In the genomic region with DNA sequence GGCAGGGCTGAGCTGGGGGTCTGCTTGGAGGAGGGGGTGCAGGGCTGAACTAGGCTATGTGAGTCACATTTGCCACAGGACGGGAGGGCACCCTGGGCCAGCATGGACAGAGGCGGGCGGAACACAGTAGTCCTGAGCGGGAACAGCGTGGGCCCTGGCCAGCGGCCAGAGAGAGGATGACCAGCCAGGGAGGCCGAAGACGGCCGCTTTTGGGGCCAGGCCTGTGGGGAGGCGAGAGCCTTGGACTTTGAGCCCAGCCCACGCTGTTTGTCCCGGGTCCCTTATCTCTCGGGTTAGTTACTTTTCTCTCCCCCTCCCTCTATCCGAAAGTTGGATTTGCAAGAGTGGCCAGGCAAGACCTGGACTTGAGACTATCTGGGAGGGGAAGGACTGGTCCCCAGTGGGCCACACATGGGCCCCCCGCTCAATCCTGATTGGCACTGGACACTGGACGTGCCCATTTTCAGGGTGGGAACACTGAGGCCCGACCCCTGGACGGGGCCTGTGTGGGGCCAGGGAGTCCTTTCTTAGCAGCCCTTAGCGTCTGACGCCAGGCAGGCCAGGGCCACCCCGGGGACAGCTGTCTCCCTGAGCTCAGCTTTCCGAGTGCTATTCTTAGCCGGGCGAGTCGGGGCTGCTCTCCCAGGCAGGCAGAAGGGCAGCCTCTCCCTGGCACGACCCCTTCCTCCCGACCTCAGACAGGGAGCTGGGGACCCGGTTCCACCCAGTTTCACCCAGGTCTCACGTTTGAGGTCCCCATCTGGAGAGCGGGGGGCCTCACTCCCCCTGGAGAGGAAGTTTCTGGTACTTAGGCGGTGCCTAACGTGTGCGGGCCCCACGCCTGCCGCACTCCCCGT, we compare ENCODE assay signal across 1 cellular context.
TF ChIP-seq lines count a peak whose summit lies in the region.

No MANE protein-coding gene starts in this region.

TF ChIP-seq in K562, 482 proteins besides CTCF, POLR2A, EP300 and RAD21 (continues in another document):
- TF ChIP-seq ARHGAP35 (IDR thresholded peaks at IDR 0.05; ENCODE audit: partially characterized antibody), result no peak
- TF ChIP-seq HDGF (IDR thresholded peaks at IDR 0.05), result peak; percentile 87
- 0 out of 2 replicates have a peak, but pooled peaks have one; percentile 14 for TF ChIP-seq HLTF (IDR thresholded peaks at IDR 0.05)
- peak; percentile 46 for TF ChIP-seq ZFP36 (IDR thresholded peaks at IDR 0.05; ENCODE audit: low read depth, low read length, partially characterized antibody)
- TF ChIP-seq RBM39 (optimal IDR thresholded peaks at IDR 0.05; ENCODE audit: low read depth, low read length), result peak; percentile 42
- TF ChIP-seq ZBTB7A (IDR thresholded peaks at IDR 0.05; ENCODE audit: borderline replicate concordance, control insufficient read depth, low read depth, low read length), result peak; percentile 21; the same call in 1 of the 2 replicates
- no peak for TF ChIP-seq TRIM24 (IDR thresholded peaks at IDR 0.05)
- no peak for TF ChIP-seq ZNF79 (CRISPR knock-in tag; IDR thresholded peaks at IDR 0.05; ENCODE audit: low read depth)
- 0 out of 2 replicates have a peak, but pooled peaks have one; percentile 54 for TF ChIP-seq NR1H2 (CRISPR knock-in tag; IDR thresholded peaks at IDR 0.05)
- TF ChIP-seq ZNF780A (CRISPR knock-in tag; IDR thresholded peaks at IDR 0.05), result no peak
- TF ChIP-seq, protein P1, sequence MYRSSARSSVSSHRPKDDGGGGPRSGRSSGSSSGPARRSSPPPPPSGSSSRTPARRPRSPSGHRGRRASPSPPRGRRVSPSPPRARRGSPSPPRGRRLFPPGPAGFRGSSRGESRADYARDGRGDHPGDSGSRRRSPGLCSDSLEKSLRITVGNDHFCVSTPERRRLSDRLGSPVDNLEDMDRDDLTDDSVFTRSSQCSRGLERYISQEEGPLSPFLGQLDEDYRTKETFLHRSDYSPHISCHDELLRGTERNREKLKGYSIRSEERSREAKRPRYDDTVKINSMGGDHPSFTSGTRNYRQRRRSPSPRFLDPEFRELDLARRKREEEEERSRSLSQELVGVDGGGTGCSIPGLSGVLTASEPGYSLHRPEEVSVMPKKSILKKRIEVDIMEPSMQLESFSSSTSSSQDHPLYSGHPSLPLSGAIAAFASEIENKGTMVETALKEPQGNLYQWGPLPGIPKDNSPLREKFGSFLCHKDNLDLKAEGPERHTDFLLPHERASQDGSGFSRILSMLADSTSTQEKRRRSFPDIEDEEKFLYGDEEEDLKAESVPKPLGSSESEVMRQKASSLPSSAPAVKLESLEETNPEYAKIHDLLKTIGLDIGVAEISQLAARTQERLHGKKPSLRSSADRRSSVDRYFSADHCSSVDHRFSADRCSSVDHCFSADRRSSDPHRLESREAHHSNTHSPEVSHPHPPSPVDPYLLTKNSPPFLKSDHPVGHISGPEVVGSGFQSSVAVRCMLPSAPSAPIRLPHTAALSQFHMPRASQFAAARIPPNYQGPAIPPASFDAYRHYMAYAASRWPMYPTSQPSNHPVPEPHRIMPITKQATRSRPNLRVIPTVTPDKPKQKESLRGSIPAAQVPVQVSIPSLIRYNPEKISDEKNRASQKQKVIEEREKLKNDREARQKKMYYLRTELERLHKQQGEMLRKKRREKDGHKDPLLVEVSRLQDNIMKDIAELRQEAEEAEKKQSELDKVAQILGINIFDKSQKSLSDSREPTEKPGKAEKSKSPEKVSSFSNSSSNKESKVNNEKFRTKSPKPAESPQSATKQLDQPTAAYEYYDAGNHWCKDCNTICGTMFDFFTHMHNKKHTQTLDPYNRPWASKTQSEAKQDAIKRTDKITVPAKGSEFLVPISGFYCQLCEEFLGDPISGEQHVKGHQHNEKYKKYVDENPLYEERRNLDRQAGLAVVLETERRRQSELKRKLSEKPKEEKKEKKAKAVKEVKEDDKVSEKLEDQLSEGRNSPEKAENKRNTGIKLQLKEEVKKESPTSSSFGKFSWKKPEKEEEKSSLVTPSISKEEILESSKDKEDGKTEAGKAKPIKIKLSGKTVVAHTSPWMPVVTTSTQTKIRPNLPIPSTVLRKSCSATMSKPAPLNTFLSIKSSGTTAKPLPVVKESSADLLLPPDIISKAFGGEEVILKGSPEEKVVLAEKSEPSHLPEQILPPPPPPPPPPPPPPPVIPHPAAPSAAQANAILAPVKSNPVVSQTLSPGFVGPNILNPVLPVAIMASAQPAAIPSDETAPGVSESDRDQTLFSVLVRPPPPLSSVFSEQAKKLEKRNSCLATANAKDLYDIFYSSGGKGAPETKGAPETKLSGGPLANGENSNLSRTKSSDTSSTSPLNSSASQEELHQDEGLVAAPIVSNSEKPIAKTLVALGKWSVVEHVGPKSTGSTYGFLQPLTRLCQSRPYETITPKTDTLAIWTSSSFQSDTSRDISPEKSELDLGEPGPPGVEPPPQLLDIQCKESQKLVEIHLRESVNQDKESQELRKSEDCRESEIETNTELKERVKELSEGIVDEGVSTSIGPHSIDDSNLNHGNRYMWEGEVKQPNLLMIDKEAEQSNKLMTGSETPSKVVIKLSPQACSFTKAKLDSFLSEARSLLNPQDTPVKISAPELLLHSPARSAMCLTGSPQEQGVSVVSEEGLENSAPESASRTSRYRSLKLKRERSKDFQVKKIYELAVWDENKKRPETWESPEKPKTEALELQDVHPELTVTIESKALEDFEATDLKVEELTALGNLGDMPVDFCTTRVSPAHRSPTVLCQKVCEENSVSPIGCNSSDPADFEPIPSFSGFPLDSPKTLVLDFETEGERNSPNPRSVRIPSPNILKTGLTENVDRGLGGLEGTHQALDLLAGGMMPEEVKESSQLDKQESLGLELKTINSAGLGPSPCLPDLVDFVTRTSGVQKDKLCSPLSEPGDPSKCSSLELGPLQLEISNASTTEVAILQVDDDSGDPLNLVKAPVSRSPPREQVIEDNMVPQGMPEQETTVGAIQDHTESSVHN (IDR thresholded peaks at IDR 0.05; ENCODE audit: borderline replicate concordance in 1 of 2, low read depth in 1 of 2), result no peak
- peak; percentile 60 for TF ChIP-seq CHD4 (IDR thresholded peaks at IDR 0.05; ENCODE audit: insufficient read depth, insufficient replicate concordance, low read depth, low read length, poor library complexity, severe bottlenecking)
- peak; percentile 59 for TF ChIP-seq EGR1 (conservative IDR thresholded peaks at IDR 0.05)
- TF ChIP-seq, protein P2, sequence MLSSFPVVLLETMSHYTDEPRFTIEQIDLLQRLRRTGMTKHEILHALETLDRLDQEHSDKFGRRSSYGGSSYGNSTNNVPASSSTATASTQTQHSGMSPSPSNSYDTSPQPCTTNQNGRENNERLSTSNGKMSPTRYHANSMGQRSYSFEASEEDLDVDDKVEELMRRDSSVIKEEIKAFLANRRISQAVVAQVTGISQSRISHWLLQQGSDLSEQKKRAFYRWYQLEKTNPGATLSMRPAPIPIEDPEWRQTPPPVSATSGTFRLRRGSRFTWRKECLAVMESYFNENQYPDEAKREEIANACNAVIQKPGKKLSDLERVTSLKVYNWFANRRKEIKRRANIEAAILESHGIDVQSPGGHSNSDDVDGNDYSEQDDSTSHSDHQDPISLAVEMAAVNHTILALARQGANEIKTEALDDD (IDR thresholded peaks at IDR 0.05), result peak; percentile 31; the same call in 1 of the 2 replicates
- no peak for TF ChIP-seq FOXK2 (conservative IDR thresholded peaks at IDR 0.05 in 1 of 2, IDR thresholded peaks at IDR 0.05 in 1 of 2; ENCODE audit: low read depth in 2 of 2)
- peak; percentile 97 for TF ChIP-seq CBX1 (IDR thresholded peaks at IDR 0.05; ENCODE audit: low read depth)
- TF ChIP-seq ZBTB40 (IDR thresholded peaks at IDR 0.05), result 0 out of 2 replicates have a peak, but pooled peaks have one; percentile 15
- no peak for TF ChIP-seq ZBTB40 (CRISPR knock-in tag; IDR thresholded peaks at IDR 0.05)
- TF ChIP-seq ZNF699 (CRISPR knock-in tag; IDR thresholded peaks at IDR 0.05; ENCODE audit: insufficient replicate concordance), result no peak
- no peak for TF ChIP-seq ZNF449 (CRISPR knock-in tag; IDR thresholded peaks at IDR 0.05)
